Comparison of ENCODE assay signal across 12 cellular contexts in the genomic region with DNA sequence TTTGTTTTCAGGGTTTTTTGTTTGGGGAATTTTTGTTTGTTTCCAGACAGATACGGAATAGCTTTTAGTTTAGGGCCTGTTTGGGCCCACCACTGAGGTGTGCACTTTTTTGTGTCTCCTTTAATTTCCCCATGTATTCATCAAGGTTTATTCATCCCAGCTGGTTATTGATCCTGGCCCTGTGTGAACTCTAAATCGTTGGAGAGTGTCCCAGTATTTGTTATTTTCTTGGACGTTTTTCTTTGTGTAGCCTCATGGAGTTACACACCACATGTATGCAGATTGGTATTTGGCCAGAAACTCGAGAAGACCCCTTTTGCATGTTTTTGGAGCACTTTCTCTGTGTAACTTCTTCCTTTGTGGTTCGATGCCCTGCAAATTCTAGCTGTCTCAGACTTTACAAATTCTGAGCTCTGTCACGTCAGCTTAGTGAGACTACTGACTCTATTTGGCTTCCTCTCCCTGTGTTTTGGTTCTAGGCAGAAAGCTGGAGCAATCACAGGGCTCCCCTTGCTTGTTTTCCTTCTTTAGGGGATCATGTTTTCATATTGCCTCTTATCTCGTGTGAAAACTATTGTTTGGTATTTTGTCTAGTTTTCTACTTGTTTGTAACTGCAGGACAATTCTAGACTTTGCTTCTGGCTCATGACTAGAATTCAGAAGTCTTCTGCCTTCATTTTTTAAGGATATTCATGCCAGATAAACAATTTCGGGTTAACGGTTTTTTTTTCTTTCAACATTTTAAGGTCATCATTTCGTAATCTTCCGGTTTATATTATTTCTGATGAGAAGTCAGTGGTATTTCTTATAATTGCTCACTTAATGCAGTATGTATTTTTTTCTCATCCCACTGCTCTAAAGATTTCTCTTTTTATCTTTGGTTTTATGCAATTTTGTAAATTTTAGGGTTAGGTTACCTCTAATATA. TPM values are rescaled to one million over a fixed set of nuclear protein-coding genes. Genes with fewer than 3 reads are reported as not detected.
DNase-seq lines count a peak whose midpoint lies in the region; ATAC-seq and TF ChIP-seq lines count a peak whose summit lies in the region.
"Had no signal": no experiment of that assay in that cellular context is flagged by ENCODE, and none has a peak within 500 bp of the region (broad histone marks: within the 10 kb centered on the region; RNA-seq: fewer than 3 reads in every experiment).

No MANE protein-coding gene starts in this region.

- peak overlapping the region; percentile 56 for H3K27ac ChIP-seq in suprapubic skin

- peaks cover 37% of the 10 kb centered on the region for H3K4me1 ChIP-seq in suprapubic skin

- H3K9me3 ChIP-seq in suprapubic skin: peaks cover 6% of the 10 kb centered on the region

- no peaks in the 10 kb centered on the region for H3K36me3 ChIP-seq in suprapubic skin

- TF ChIP-seq POLR2A in suprapubic skin (IDR thresholded peaks at IDR 0.05): no peak

- H3K9me3 Mint-ChIP-seq in mesothelial cell of epicardium: peaks cover 43% of the 10 kb centered on the region

- H3K27me3 Mint-ChIP-seq in mesothelial cell of epicardium (ENCODE audit: low read depth): no peaks in the 10 kb centered on the region
- H3K27me3 Mint-ChIP-seq: stimulated activated naive CD8-positive, alpha-beta T cell treated with anti-CD3 and anti-CD28 coated beads, Interleukin-15, amount 100 ng/mL, for 72 hours had no signal

- TF ChIP-seq CTCF in WI38 (IDR thresholded peaks at IDR 0.05; ENCODE audit: low read depth, low read length) (no peak), suprapubic skin (IDR thresholded peaks at IDR 0.05) (no peak), mesothelial cell of epicardium (IDR thresholded peaks at IDR 0.05; ENCODE audit: unreplicated experiment) (no peak)

- peak; percentile 63 for DNase-seq in KBM-7
- peak; percentile 76 for DNase-seq in iris pigment epithelial cell (ENCODE audit: low read depth)
- DNase-seq in suprapubic skin (ENCODE audit: low spot score in 2 of 2): no peak
- no peak for DNase-seq in mesothelial cell of epicardium (ENCODE audit: low spot score in 2 of 2, unreplicated experiment in 2 of 2)
- DNase-seq: activated CD4-positive, alpha-beta T cell treated with anti-CD3 and anti-CD28 coated beads, Interleukin-2, amount 50 U/mL, for 4 hours; activated gamma-delta T cell treated with Interleukin-2 at 50 U/mL for 16 hours; NCI-H1092; NCI-H526; stimulated activated naive CD8-positive, alpha-beta T cell treated with anti-CD3 and anti-CD28 coated beads, Interleukin-15, amount 100 ng/mL, for 72 hours had no signal

- no peaks in the 10 kb centered on the region for H3K27me3 ChIP-seq in suprapubic skin

- no peak overlapping the region for H3K27ac Mint-ChIP-seq in mesothelial cell of epicardium
- H3K27ac Mint-ChIP-seq: stimulated activated naive CD8-positive, alpha-beta T cell treated with anti-CD3 and anti-CD28 coated beads, Interleukin-15, amount 100 ng/mL, for 72 hours had no signal

- WGBS in suprapubic skin: 72% methylated on average over 11 of the region's 11 CpGs

- no peak for ATAC-seq in HG02678 (IDR thresholded peaks at IDR 0.05; ENCODE audit: unreplicated experiment)
- ATAC-seq in esophagus mucosa: no peak
- ATAC-seq: stimulated activated naive CD8-positive, alpha-beta T cell treated with anti-CD3 and anti-CD28 coated beads, Interleukin-15, amount 100 ng/mL, for 72 hours had no signal

- H3K36me3 Mint-ChIP-seq in mesothelial cell of epicardium: peaks cover 42% of the 10 kb centered on the region

- no peak for TF ChIP-seq EP300 in suprapubic skin (IDR thresholded peaks at IDR 0.05)

- H3K4me3 ChIP-seq in WI38 (ENCODE audit: low read depth, low read length) (peak overlapping the region; percentile 14), suprapubic skin (peak overlapping the region; percentile 1)

- in situ Hi-C loops in KBM-7 (cut with MboI; ENCODE audit: low pct_unique_long_range_greater_than_20kb, low sequenced_read_pairs): no loop called here

- peaks cover 29% of the 10 kb centered on the region for H3K4me1 Mint-ChIP-seq in mesothelial cell of epicardium

- no peak overlapping the region for H3K4me3 Mint-ChIP-seq in mesothelial cell of epicardium
- H3K4me3 Mint-ChIP-seq: stimulated activated naive CD8-positive, alpha-beta T cell treated with anti-CD3 and anti-CD28 coated beads, Interleukin-15, amount 100 ng/mL, for 72 hours had no signal

RNA-seq across cellular contexts. Expression of a gene that starts 18.0 kb away (rescaled TPM):
- total RNA-seq in suprapubic skin: 10 to 100 TPM; 15.0 to 26.7 (median 17.8) TPM
- total RNA-seq in mesothelial cell of epicardium: 28.3 to 30.9 TPM (median 30.0 TPM) in 3 replicates
- total RNA-seq in esophagus mucosa: 5.4 TPM

Comparison
In these comparisons a context has a peak if more than half of its experiments do, and no peak if none do; other contexts are left out.
1. DNase-seq: peak in KBM-7 (single experiment) and iris pigment epithelial cell (single experiment); none in suprapubic skin (0 of 2) and mesothelial cell of epicardium (0 of 2).